21 cellular contexts compared by ENCODE assay signal in the genomic region with DNA sequence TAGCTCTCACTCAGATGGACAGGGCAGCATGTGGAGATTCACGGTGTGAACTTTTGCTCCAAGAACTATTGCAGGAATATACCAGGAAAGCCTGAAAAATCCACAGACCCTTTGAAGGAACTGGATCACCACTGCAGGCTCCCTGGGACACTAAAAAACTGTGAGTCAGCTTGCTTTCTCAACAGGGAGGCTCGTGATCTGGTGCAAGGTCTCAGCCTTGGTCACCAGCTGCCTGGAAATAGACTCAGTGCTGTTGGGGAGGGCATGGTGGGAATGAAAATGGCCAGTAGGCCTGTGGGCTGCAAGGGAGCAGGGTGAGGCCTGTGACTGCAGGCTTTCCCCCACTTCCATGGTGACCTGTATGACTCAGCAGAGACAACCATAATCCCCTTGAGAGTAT.
DNase-seq lines count a peak whose midpoint lies in the region; ATAC-seq, FAIRE-seq and TF ChIP-seq lines count a peak whose summit lies in the region.
"Had no signal": no experiment of that assay in that cellular context is flagged by ENCODE, and none has a peak within 500 bp of the region (broad histone marks: within the 10 kb centered on the region; RNA-seq: fewer than 3 reads in every experiment).

No MANE protein-coding gene starts in this region.

- H3K27me3 ChIP-seq in astrocyte (ENCODE audit: insufficient read depth, low read length): no peaks in the 10 kb centered on the region
- no peaks in the 10 kb centered on the region for H3K27me3 ChIP-seq in trophoblast cell (ENCODE audit: insufficient read depth, low read length)
- H3K27me3 ChIP-seq: MG63 had no signal

- no peaks in the 10 kb centered on the region for H3K4me1 Mint-ChIP-seq in astrocyte (ENCODE audit: low read depth, unreplicated experiment)
- H3K4me1 Mint-ChIP-seq in activated naive CD8-positive, alpha-beta T cell treated with anti-CD3 and anti-CD28 coated beads, Interleukin-2, amount 50 U/mL, for 24 hours: no peaks in the 10 kb centered on the region
- H3K4me1 Mint-ChIP-seq in activated T-cell treated with anti-CD3 and anti-CD28 coated beads, Interleukin-2, amount 50 U/mL, for 4 hours (ENCODE audit: low read depth): no peaks in the 10 kb centered on the region
- H3K4me1 Mint-ChIP-seq: B cell had no signal

- H2AK5ac ChIP-seq in trophoblast cell (ENCODE audit: low read length): no peak overlapping the region

- H2BK12ac ChIP-seq in trophoblast cell (ENCODE audit: low read length): no peak overlapping the region

- DNase-seq in AG20443 (ENCODE audit: low spot score) (peak; percentile 37), HT1080 (ENCODE audit: low read depth) (peak; percentile 15), astrocyte (ENCODE audit: low read depth) (no peak), trophoblast cell (peak in 1 of 2 donors; percentile 24), cardiac septum (ENCODE audit: low spot score) (no peak)
- no peak for DNase-seq in activated naive CD8-positive, alpha-beta T cell treated with anti-CD3 and anti-CD28 coated beads, Interleukin-2, amount 50 U/mL, for 24 hours
- DNase-seq in activated T-cell treated with anti-CD3 and anti-CD28 coated beads, Interleukin-2, amount 50 U/mL, for 4 hours: no peak
- DNase-seq: CD8-positive, alpha-beta T cell; DMS 273 treated with DMSO at 0.1 percent for 48 hours; HCEC 1CT; KG1; MG63; NCI-H1105; NCI-H187; NCI-H2171 treated with DMSO at 0.1 percent for 48 hours; NCI-H774; Right ventricle myocardium superior had no signal

- no peak overlapping the region for H4K8ac ChIP-seq in trophoblast cell (ENCODE audit: low read depth, low read length)

- H2AFZ ChIP-seq in astrocyte (ENCODE audit: low read depth, low read length): no peak overlapping the region
- no peak overlapping the region for H2AFZ ChIP-seq in trophoblast cell (ENCODE audit: insufficient read depth, low read length, poor library complexity)

- no peak overlapping the region for H3K18ac ChIP-seq in trophoblast cell (ENCODE audit: low read length)

- FAIRE-seq in astrocyte (lab: Jason Lieb, UNC): peak; percentile 54
- FAIRE-seq: GM12878, GM18507 had no signal

- H3K79me2 ChIP-seq in astrocyte (ENCODE audit: insufficient read depth, low read length) (no peaks in the 10 kb centered on the region), trophoblast cell (ENCODE audit: control insufficient read depth, insufficient read depth, low read length, poor library complexity) (no peaks in the 10 kb centered on the region)

- H3K4me3 ChIP-seq in astrocyte (ENCODE audit: insufficient read depth, low read depth, low read length) (no peak overlapping the region), trophoblast cell (ENCODE audit: low read depth, low read length) (no peak overlapping the region)
- H3K4me3 ChIP-seq: GM12878, MG63 had no signal

- no peak overlapping the region for H3K4me3 Mint-ChIP-seq in astrocyte (ENCODE audit: unreplicated experiment)
- H3K4me3 Mint-ChIP-seq in activated naive CD8-positive, alpha-beta T cell treated with anti-CD3 and anti-CD28 coated beads, Interleukin-2, amount 50 U/mL, for 24 hours: no peak overlapping the region
- no peak overlapping the region for H3K4me3 Mint-ChIP-seq in activated T-cell treated with anti-CD3 and anti-CD28 coated beads, Interleukin-2, amount 50 U/mL, for 4 hours
- H3K4me3 Mint-ChIP-seq: B cell; CD8-positive, alpha-beta T cell had no signal

- no peak overlapping the region for H3K27ac ChIP-seq in astrocyte (ENCODE audit: low read depth, low read length)
- H3K27ac ChIP-seq in trophoblast cell (ENCODE audit: low read depth, low read length): no peak overlapping the region

- H3K79me1 ChIP-seq in trophoblast cell (ENCODE audit: low read length): no peaks in the 10 kb centered on the region

- no peak overlapping the region for H3K4ac ChIP-seq in trophoblast cell (ENCODE audit: low read depth, low read length)

- WGBS in trophoblast cell (ENCODE audit: extremely low coverage, insufficient coverage, insufficient read length): no CpG with 5 or more reads among the region's 2 CpGs

- no peaks in the 10 kb centered on the region for H3K9me3 ChIP-seq in astrocyte (ENCODE audit: insufficient read depth, low read depth, low read length)
- no peaks in the 10 kb centered on the region for H3K9me3 ChIP-seq in trophoblast cell (ENCODE audit: insufficient read depth, low read depth, low read length)
- H3K9me3 ChIP-seq: MG63 had no signal

- no peaks in the 10 kb centered on the region for H4K20me1 ChIP-seq in astrocyte (ENCODE audit: insufficient read depth, low read length)

- H3K4me1 ChIP-seq in astrocyte (ENCODE audit: insufficient read depth, low read length) (no peaks in the 10 kb centered on the region), trophoblast cell (ENCODE audit: control insufficient read depth in 1 of 2, insufficient read depth in 2 of 2, low read length in 2 of 2) (peaks cover 0 to 2% of the 10 kb centered on the region in 2 experiments)

- no peak overlapping the region for H2BK120ac ChIP-seq in trophoblast cell (ENCODE audit: insufficient read depth, low read length, poor library complexity)

- no peaks in the 10 kb centered on the region for H3K36me3 ChIP-seq in astrocyte (ENCODE audit: insufficient read depth, low read length)
- H3K36me3 ChIP-seq in trophoblast cell (ENCODE audit: control insufficient read depth in 1 of 2, insufficient read depth in 2 of 2, low read length in 2 of 2): no peaks in the 10 kb centered on the region
- H3K36me3 ChIP-seq: MG63 had no signal

- TF ChIP-seq CTCF in astrocyte (IDR thresholded peaks at IDR 0.05; ENCODE audit: insufficient read depth, low read depth, low read length): no peak

- H3K27ac Mint-ChIP-seq in astrocyte (ENCODE audit: unreplicated experiment): no peak overlapping the region
- no peak overlapping the region for H3K27ac Mint-ChIP-seq in activated naive CD8-positive, alpha-beta T cell treated with anti-CD3 and anti-CD28 coated beads, Interleukin-2, amount 50 U/mL, for 24 hours
- H3K27ac Mint-ChIP-seq: B cell; CD8-positive, alpha-beta T cell had no signal

- intact Hi-C loops in cardiac septum (cut with DNase I): no loop called here

- H2BK5ac ChIP-seq in trophoblast cell (ENCODE audit: low read depth, low read length, poor library complexity): no peak overlapping the region

- no peak for ATAC-seq in activated naive CD8-positive, alpha-beta T cell treated with anti-CD3 and anti-CD28 coated beads, Interleukin-2, amount 50 U/mL, for 24 hours
- ATAC-seq in activated T-cell treated with anti-CD3 and anti-CD28 coated beads, Interleukin-2, amount 50 U/mL, for 4 hours: no peak
- no peak for ATAC-seq in GM21515 (IDR thresholded peaks at IDR 0.05; ENCODE audit: unreplicated experiment)
- ATAC-seq: CD8-positive, alpha-beta T cell; GM12878 had no signal

- H3K9ac ChIP-seq in astrocyte (ENCODE audit: low read length): no peak overlapping the region
- H3K9ac ChIP-seq in trophoblast cell (ENCODE audit: low read length): no peak overlapping the region

- no peaks in the 10 kb centered on the region for H3K9me3 Mint-ChIP-seq in astrocyte (ENCODE audit: unreplicated experiment)
- no peaks in the 10 kb centered on the region for H3K9me3 Mint-ChIP-seq in activated naive CD8-positive, alpha-beta T cell treated with anti-CD3 and anti-CD28 coated beads, Interleukin-2, amount 50 U/mL, for 24 hours
- no peaks in the 10 kb centered on the region for H3K9me3 Mint-ChIP-seq in activated T-cell treated with anti-CD3 and anti-CD28 coated beads, Interleukin-2, amount 50 U/mL, for 4 hours
- H3K9me3 Mint-ChIP-seq: CD8-positive, alpha-beta T cell had no signal

- H3K4me2 ChIP-seq in astrocyte (ENCODE audit: low read length): no peak overlapping the region
- no peak overlapping the region for H3K4me2 ChIP-seq in trophoblast cell (ENCODE audit: low read length)

- no peak overlapping the region for H3K14ac ChIP-seq in trophoblast cell (ENCODE audit: low read length)

- no peak overlapping the region for H3K23ac ChIP-seq in trophoblast cell (ENCODE audit: low read length)

- H3K36me3 Mint-ChIP-seq in astrocyte (ENCODE audit: low read depth, unreplicated experiment): no peaks in the 10 kb centered on the region
- H3K36me3 Mint-ChIP-seq in activated naive CD8-positive, alpha-beta T cell treated with anti-CD3 and anti-CD28 coated beads, Interleukin-2, amount 50 U/mL, for 24 hours (ENCODE audit: low read depth): no peaks in the 10 kb centered on the region
- no peaks in the 10 kb centered on the region for H3K36me3 Mint-ChIP-seq in activated T-cell treated with anti-CD3 and anti-CD28 coated beads, Interleukin-2, amount 50 U/mL, for 4 hours (ENCODE audit: insufficient read depth)
- H3K36me3 Mint-ChIP-seq: CD8-positive, alpha-beta T cell had no signal

- H4K12ac ChIP-seq in trophoblast cell (ENCODE audit: low read depth, low read length): peak overlapping the region; percentile 43

- no peaks in the 10 kb centered on the region for H3K27me3 Mint-ChIP-seq in astrocyte (ENCODE audit: low read depth, unreplicated experiment)
- peaks cover 8% of the 10 kb centered on the region for H3K27me3 Mint-ChIP-seq in activated naive CD8-positive, alpha-beta T cell treated with anti-CD3 and anti-CD28 coated beads, Interleukin-2, amount 50 U/mL, for 24 hours
- H3K27me3 Mint-ChIP-seq in activated T-cell treated with anti-CD3 and anti-CD28 coated beads, Interleukin-2, amount 50 U/mL, for 4 hours (ENCODE audit: low read depth): peaks cover 2% of the 10 kb centered on the region
- H3K27me3 Mint-ChIP-seq: B cell had no signal

- H4K91ac ChIP-seq in trophoblast cell (ENCODE audit: low read depth, low read length): peak overlapping the region; percentile 14

Comparison
In these comparisons a context has a peak if more than half of its experiments do, and no peak if none do; other contexts are left out.
1. DNase-seq: peak in AG20443 (single experiment) and HT1080 (single experiment); none in astrocyte (single experiment), cardiac septum (single experiment), activated naive CD8-positive, alpha-beta T cell treated with anti-CD3 and anti-CD28 coated beads, Interleukin-2, amount 50 U/mL, for 24 hours (single experiment) and activated T-cell treated with anti-CD3 and anti-CD28 coated beads, Interleukin-2, amount 50 U/mL, for 4 hours (single experiment).